8 cellular contexts compared by ENCODE assay signal in the genomic region with DNA sequence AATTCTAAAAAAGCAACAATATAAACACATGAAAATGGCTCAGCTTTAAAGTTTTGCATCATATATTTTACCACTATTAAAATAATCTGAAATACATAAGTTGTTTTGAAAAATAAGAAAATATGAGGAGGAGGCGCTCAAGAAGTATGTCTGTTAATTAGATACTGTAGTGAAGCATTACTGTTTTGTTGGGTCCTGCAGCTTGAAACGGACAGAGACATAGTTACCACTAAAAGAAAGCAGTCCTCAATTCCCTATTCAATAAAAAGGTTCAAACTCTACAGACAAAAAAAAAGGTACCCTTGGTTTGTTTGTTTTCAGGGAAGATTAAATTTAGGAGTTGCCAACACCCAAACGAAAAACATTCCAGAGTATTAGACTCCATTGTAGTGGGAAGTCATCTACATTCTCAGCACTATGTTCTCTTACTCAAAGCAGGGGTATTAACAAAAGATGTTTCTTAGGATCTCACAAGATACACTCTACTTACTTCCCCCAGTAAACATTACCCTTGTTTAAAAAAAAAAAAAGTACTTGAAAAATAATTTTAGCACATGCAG. TPM values are rescaled to one million over a fixed set of nuclear protein-coding genes. Genes with fewer than 3 reads are reported as not detected.
DNase-seq lines count a peak whose midpoint lies in the region; ATAC-seq and TF ChIP-seq lines count a peak whose summit lies in the region.

No MANE protein-coding gene starts in this region.

- H3K27ac Mint-ChIP-seq in CD4-positive, alpha-beta T cell = no peak overlapping the region
- H3K27ac Mint-ChIP-seq in natural killer cell treated with Interleukin-12 subunit alpha and Interleukin-12 subunit beta and Interleukin-15 and Interleukin-18, amount 100 ng/mL, for 72 hours = no peak overlapping the region

- no peaks in the 10 kb centered on the region for H3K9me3 ChIP-seq in CD4-positive, alpha-beta T cell (ENCODE audit: control insufficient read depth, low read length)
- H3K9me3 ChIP-seq in duodenal mucosa (ENCODE audit: control insufficient read depth in 1 of 2, low read length in 2 of 2) = no peaks in the 10 kb centered on the region

- no peak overlapping the region for H3K27ac ChIP-seq in CD4-positive, alpha-beta T cell (ENCODE audit: low read depth, low read length)
- H3K27ac ChIP-seq in duodenal mucosa (ENCODE audit: low read depth, low read length) = no peak overlapping the region

- no peak for TF ChIP-seq CTCF in CD4-positive, alpha-beta T cell (IDR thresholded peaks at IDR 0.05)

- H3K4me3 Mint-ChIP-seq in CD4-positive, alpha-beta T cell = peak overlapping the region; percentile 46
- H3K4me3 Mint-ChIP-seq in natural killer cell treated with Interleukin-12 subunit alpha and Interleukin-12 subunit beta and Interleukin-15 and Interleukin-18, amount 100 ng/mL, for 72 hours = peak overlapping the region; percentile 72

- no peak for ATAC-seq in CD4-positive, alpha-beta T cell (ENCODE audit: poor library complexity)
- ATAC-seq in natural killer cell treated with Interleukin-12 subunit alpha and Interleukin-12 subunit beta and Interleukin-15 and Interleukin-18, amount 100 ng/mL, for 72 hours = no peak
- no peak for ATAC-seq in HG03025 (IDR thresholded peaks at IDR 0.05; ENCODE audit: low FRiP score, unreplicated experiment)

- no peak overlapping the region for H3K9ac ChIP-seq in duodenal mucosa (ENCODE audit: low read depth in 1 of 2, low read length in 2 of 2)

- no peaks in the 10 kb centered on the region for H3K36me3 ChIP-seq in duodenal mucosa (ENCODE audit: control insufficient read depth in 1 of 2, insufficient read depth in 2 of 2, low read length in 2 of 2)

- peaks cover 4% of the 10 kb centered on the region for H3K36me3 Mint-ChIP-seq in CD4-positive, alpha-beta T cell (ENCODE audit: low read depth)
- no peaks in the 10 kb centered on the region for H3K36me3 Mint-ChIP-seq in natural killer cell treated with Interleukin-12 subunit alpha and Interleukin-12 subunit beta and Interleukin-15 and Interleukin-18, amount 100 ng/mL, for 72 hours

- DNase-seq in CD4-positive, alpha-beta T cell = no peak
- peak; percentile 32 for DNase-seq in KBM-7
- DNase-seq in natural killer cell treated with Interleukin-12 subunit alpha and Interleukin-12 subunit beta and Interleukin-15 and Interleukin-18, amount 100 ng/mL, for 72 hours (ENCODE audit: low spot score) = no peak
- no peak for DNase-seq in NCI-H187 treated with DMSO at 0.1 percent for 48 hours (lab: John Stamatoyannopoulos, UW)
- no peak for DNase-seq in GDM1 (lab: John Stamatoyannopoulos, UW)
- DNase-seq in NCI-H524 treated with DMSO at 0.1 percent for 48 hours (lab: John Stamatoyannopoulos, UW) = no peak

- intact Hi-C loops in CD4-positive, alpha-beta T cell (cut with DNase I, micrococcal nuclease) = no loop called here

- in situ Hi-C loops in KBM-7 (cut with MboI; ENCODE audit: low pct_unique_long_range_greater_than_20kb, low sequenced_read_pairs) = no loop called here

- peaks cover 11 to 30% of the 10 kb centered on the region in 2 donors for H3K4me1 ChIP-seq in duodenal mucosa (ENCODE audit: control insufficient read depth in 1 of 2, insufficient read depth in 2 of 2, low read length in 2 of 2)

- POLR2A ChIA-PET in CD4-positive, alpha-beta T cell (lab: Charles Lee) = no interaction called here

- peaks cover 28% of the 10 kb centered on the region for H3K4me1 Mint-ChIP-seq in CD4-positive, alpha-beta T cell (ENCODE audit: low read depth)
- peaks cover 10 to 15% of the 10 kb centered on the region in 2 donors for H3K4me1 Mint-ChIP-seq in natural killer cell treated with Interleukin-12 subunit alpha and Interleukin-12 subunit beta and Interleukin-15 and Interleukin-18, amount 100 ng/mL, for 72 hours (ENCODE audit: low read depth in 2 of 2)

- peaks cover 61% of the 10 kb centered on the region for H3K27me3 Mint-ChIP-seq in CD4-positive, alpha-beta T cell
- peaks cover 18 to 43% of the 10 kb centered on the region in 2 donors for H3K27me3 Mint-ChIP-seq in natural killer cell treated with Interleukin-12 subunit alpha and Interleukin-12 subunit beta and Interleukin-15 and Interleukin-18, amount 100 ng/mL, for 72 hours

- H3K27me3 ChIP-seq in CD4-positive, alpha-beta T cell (ENCODE audit: control insufficient read depth, insufficient read depth, low read length) = peaks cover 61% of the 10 kb centered on the region
- peaks cover 0 to 6% of the 10 kb centered on the region in 2 donors for H3K27me3 ChIP-seq in duodenal mucosa (ENCODE audit: control insufficient read depth in 1 of 2, insufficient read depth in 2 of 2, low read length in 2 of 2)

- H3K9me3 Mint-ChIP-seq in CD4-positive, alpha-beta T cell = no peaks in the 10 kb centered on the region
- no peaks in the 10 kb centered on the region for H3K9me3 Mint-ChIP-seq in natural killer cell treated with Interleukin-12 subunit alpha and Interleukin-12 subunit beta and Interleukin-15 and Interleukin-18, amount 100 ng/mL, for 72 hours

- CTCF ChIA-PET in CD4-positive, alpha-beta T cell (lab: Charles Lee) = no interaction called here

- peak overlapping the region; percentile 53 to 68 for H3K4me3 ChIP-seq in duodenal mucosa (ENCODE audit: low read depth in 1 of 2, low read length in 2 of 2)

RNA-seq across cellular contexts. Expression of a gene that starts 3.0 kb away (rescaled TPM):
- 1 to 10 TPM; 1.6 to 3.2 TPM for total RNA-seq in CD4-positive, alpha-beta T cell
- total RNA-seq in natural killer cell treated with Interleukin-12 subunit alpha and Interleukin-12 subunit beta and Interleukin-15 and Interleukin-18, amount 100 ng/mL, for 72 hours = 10 to 100 TPM in 1 of 2 donors, 1 to 10 TPM in 1; 3.5 to 10.2 TPM
